ENCODE assay signal across 31 cellular contexts in genomic region chr3:123769360-123769743, GRCh38.
DNase-seq lines count a peak whose midpoint lies in the region; ATAC-seq, FAIRE-seq and TF ChIP-seq lines count a peak whose summit lies in the region.
"Had no signal": no experiment of that assay in that cellular context is flagged by ENCODE, and none has a peak within 500 bp of the region (broad histone marks: within the 10 kb centered on the region; RNA-seq: fewer than 3 reads in every experiment).

No MANE protein-coding gene starts in this region.

- TF ChIP-seq POLR2A in H54 (IDR thresholded peaks at IDR 0.05; ENCODE audit: low read depth, low read length) = no peak
- no peak for TF ChIP-seq POLR2A in spleen (IDR thresholded peaks at IDR 0.05)

- H3K4me3 ChIP-seq in RWPE2 (ENCODE audit: severe bottlenecking) (no peak overlapping the region), epithelial cell of esophagus (ENCODE audit: low read length) (no peak overlapping the region), mucosa of descending colon (no peak overlapping the region), spleen (no peak overlapping the region)
- H3K4me3 ChIP-seq: GM12878, K562 had no signal

- H3K9me3 ChIP-seq in RWPE2 (ENCODE audit: severe bottlenecking) (no peaks in the 10 kb centered on the region), mucosa of descending colon (no peaks in the 10 kb centered on the region), spleen (no peaks in the 10 kb centered on the region)
- H3K9me3 ChIP-seq: BE2C, SK-N-SH had no signal

- TF ChIP-seq CTCF in RWPE2 (IDR thresholded peaks at IDR 0.05; ENCODE audit: poor library complexity, severe bottlenecking) (no peak), epithelial cell of esophagus (IDR thresholded peaks at IDR 0.05; ENCODE audit: insufficient read depth, low read depth, low read length, missing control alignments) (no peak), mucosa of descending colon (IDR thresholded peaks at IDR 0.05) (no peak), spleen (IDR thresholded peaks at IDR 0.05 in 8 of 11, conservative IDR thresholded peaks at IDR 0.05 in 3 of 11) (no peak)

- H3K36me3 ChIP-seq in RWPE2 (ENCODE audit: low read depth) = no peaks in the 10 kb centered on the region
- H3K36me3 ChIP-seq in mucosa of descending colon (ENCODE audit: low read depth) = no peaks in the 10 kb centered on the region
- H3K36me3 ChIP-seq in spleen = no peaks in the 10 kb centered on the region
- H3K36me3 ChIP-seq: BE2C had no signal

- FAIRE-seq in H54 (lab: Jason Lieb, UNC) = peak; percentile 84
- FAIRE-seq: GM12878, HepG2, K562 had no signal

- H3K27ac ChIP-seq in RWPE2 (ENCODE audit: poor library complexity, severe bottlenecking) = no peak overlapping the region
- H3K27ac ChIP-seq in spleen = no peak overlapping the region
- H3K27ac ChIP-seq: 22Rv1, RWPE1 had no signal

- 79 to 93% (median 88%) methylated on average over 3 of the region's 3 CpGs for WGBS in spleen, 5 donors

- H3K4me1 ChIP-seq in RWPE2 (ENCODE audit: insufficient read depth, poor library complexity, severe bottlenecking) (no peaks in the 10 kb centered on the region), mucosa of descending colon (ENCODE audit: low read depth) (no peaks in the 10 kb centered on the region), spleen (peaks cover 0 to 5% (median 0%) of the 10 kb centered on the region in 6 donors)

- H3K27me3 ChIP-seq in RWPE2 (ENCODE audit: insufficient read depth, poor library complexity, severe bottlenecking) (no peaks in the 10 kb centered on the region), spleen (replicated peaks in 1 of 7) (no peaks in the 10 kb centered on the region)
- H3K27me3 ChIP-seq: BE2C had no signal

- intact Hi-C loops in mucosa of descending colon (cut with DNase I, micrococcal nuclease) = no loop called here
- intact Hi-C loops in spleen (cut with DNase I; ENCODE audit: low total_unique reads) = no loop called here

- ATAC-seq in RWPE2 (ENCODE audit: low read depth) (peak; percentile 35; the same call in 1 of the 3 replicates), mucosa of descending colon (peak; percentile 64), GM21723 (IDR thresholded peaks at IDR 0.05; ENCODE audit: unreplicated experiment) (no peak), HG03565 (IDR thresholded peaks at IDR 0.05; ENCODE audit: unreplicated experiment) (no peak)
- ATAC-seq: GM12878, K562 had no signal

- DNase-seq in H54 (ENCODE audit: insufficient read length, low spot score) (no peak), RWPE2 (ENCODE audit: low spot score) (no peak), epithelial cell of esophagus (ENCODE audit: low read depth) (peak; percentile 37), mucosa of descending colon (no peak), spleen (no peak)
- DNase-seq in activated CD8-positive, alpha-beta memory T cell treated with anti-CD3 and anti-CD28 coated beads, Interleukin-2, amount 50 U/mL, for 48 hours = no peak
- DNase-seq: BE2C; CD8-positive, alpha-beta memory T cell; DMS 273 treated with DMSO at 0.1 percent for 48 hours; DMS79; EL; GDM1; H7; Kasumi-1; NCI-H1092 treated with DMSO at 0.1 percent for 48 hours; NCI-H1436; NCI-H187; NCI-H2081 treated with DMSO at 0.1 percent for 48 hours; NCI-H2171; NCI-H226; NCI-H510A; NCI-H69; SIG-M5 had no signal

Comparison
In these comparisons a context has a peak if more than half of its experiments do, and no peak if none do; other contexts are left out.
1. ATAC-seq: peak in RWPE2 (single experiment) and mucosa of descending colon (single experiment); none in GM21723 (single experiment) and HG03565 (single experiment).